21 cellular contexts compared by ENCODE assay signal in genomic region chr7:144134116-144134515, GRCh38. TPM values are rescaled to one million over a fixed set of nuclear protein-coding genes. Genes with fewer than 3 reads are reported as not detected.
DNase-seq lines count a peak whose midpoint lies in the region; ATAC-seq, FAIRE-seq and TF ChIP-seq lines count a peak whose summit lies in the region.
"Had no signal": no experiment of that assay in that cellular context is flagged by ENCODE, and none has a peak within 500 bp of the region (broad histone marks: within the 10 kb centered on the region; RNA-seq: fewer than 3 reads in every experiment).

No MANE protein-coding gene starts in this region.

- H3K79me2 ChIP-seq in HepG2 (ENCODE audit: insufficient read depth, low read length) (no peaks in the 10 kb centered on the region), K562 (ENCODE audit: control insufficient read depth, insufficient read depth, low read length) (no peaks in the 10 kb centered on the region), mesendoderm (ENCODE audit: control insufficient read depth, insufficient read depth, low read length) (no peaks in the 10 kb centered on the region)

- POLR2A ChIA-PET in HepG2 (lab: Yijun Ruan, JAX): no interaction called here
- POLR2A ChIA-PET in K562 (lab: Yijun Ruan, JAX): no interaction called here

- H3K4me2 ChIP-seq in HepG2 (ENCODE audit: low read depth, low read length): no peak overlapping the region
- no peak overlapping the region for H3K4me2 ChIP-seq in K562 (ENCODE audit: insufficient read depth, low read length)
- no peak overlapping the region for H3K4me2 ChIP-seq in mesendoderm (ENCODE audit: low read length)

- 43% methylated on average over 1 of the region's 1 CpG for WGBS in HepG2 (ENCODE audit: low lambda C conversion rate)
- 89% methylated on average over 1 of the region's 1 CpG for WGBS in right lobe of liver (ENCODE audit: insufficient coverage, low coverage, low lambda C conversion rate, missing lambda C conversion rate)
- 0% methylated on average over 1 of the region's 1 CpG for WGBS in K562 (ENCODE audit: insufficient coverage, low coverage, missing lambda C conversion rate)
- WGBS in mesendoderm (ENCODE audit: extremely low coverage, insufficient coverage, low lambda C conversion rate): no CpG with 5 or more reads among the region's 1 CpG

- no peak overlapping the region for H3K56ac ChIP-seq in mesendoderm (ENCODE audit: low read length)

- no peak overlapping the region for H4K5ac ChIP-seq in mesendoderm (ENCODE audit: low read length)

- TF ChIP-seq POLR2A in HepG2 (IDR thresholded peaks at IDR 0.05; ENCODE audit: insufficient read depth in 1 of 2, low read depth in 2 of 2, low read length in 2 of 2): no peak
- TF ChIP-seq POLR2A in right lobe of liver (IDR thresholded peaks at IDR 0.05): no peak
- no peak for TF ChIP-seq POLR2A in K562 (conservative IDR thresholded peaks at IDR 0.05)

- H4K20me1 ChIP-seq in HepG2 (ENCODE audit: insufficient read depth, low read length) (no peaks in the 10 kb centered on the region), K562 (replicated peaks; ENCODE audit: control insufficient read depth, insufficient read depth, low read length) (no peaks in the 10 kb centered on the region)

- H3K27me3 ChIP-seq in HepG2 (ENCODE audit: control insufficient read depth in 1 of 2, insufficient read depth in 2 of 2, low read length in 2 of 2): no peaks in the 10 kb centered on the region
- H3K27me3 ChIP-seq in right lobe of liver: no peaks in the 10 kb centered on the region
- H3K27me3 ChIP-seq in K562 (ENCODE audit: control insufficient read depth in 2 of 2, insufficient read depth in 2 of 2, low read length in 2 of 2): no peaks in the 10 kb centered on the region
- H3K27me3 ChIP-seq in mesendoderm (ENCODE audit: insufficient read depth, low read length, poor library complexity): no peaks in the 10 kb centered on the region

- no peak overlapping the region for H2BK15ac ChIP-seq in mesendoderm (replicated peaks; ENCODE audit: low read depth)

- no peak overlapping the region for H2AK5ac ChIP-seq in mesendoderm (ENCODE audit: low read length)

- H3K9ac ChIP-seq in HepG2 (ENCODE audit: insufficient read depth, low read depth, low read length) (no peak overlapping the region), K562 (ENCODE audit: insufficient read depth in 1 of 2, low read depth in 2 of 2, low read length in 2 of 2) (no peak overlapping the region), mesendoderm (ENCODE audit: low read length) (no peak overlapping the region)
- H3K9ac ChIP-seq: GM23248 had no signal

- H3K4me1 ChIP-seq in HepG2 (ENCODE audit: insufficient read depth, low read length): no peaks in the 10 kb centered on the region
- H3K4me1 ChIP-seq in right lobe of liver: peaks cover 0 to 5% (median 0%) of the 10 kb centered on the region in 4 donors
- no peaks in the 10 kb centered on the region for H3K4me1 ChIP-seq in K562 (replicated peaks in 1 of 2; ENCODE audit: control insufficient read depth in 2 of 2, insufficient read depth in 2 of 2, low read length in 2 of 2)
- no peaks in the 10 kb centered on the region for H3K4me1 ChIP-seq in mesendoderm (ENCODE audit: control insufficient read depth, low read depth, low read length)

- H3K4me3 ChIP-seq in HepG2 (replicated peaks in 1 of 3; ENCODE audit: insufficient read depth in 1 of 3, low read depth in 2 of 3, low read length in 3 of 3) (no peak overlapping the region), right lobe of liver (no peak overlapping the region), K562 (no peak overlapping the region), mesendoderm (ENCODE audit: low read length) (no peak overlapping the region)
- H3K4me3 ChIP-seq: GM23248 had no signal

- no peak overlapping the region for H3K18ac ChIP-seq in mesendoderm (ENCODE audit: low read length)

- TF ChIP-seq CTCF in HepG2 (CRISPR knock-in tag; IDR thresholded peaks at IDR 0.05) (no peak), right lobe of liver (IDR thresholded peaks at IDR 0.05) (no peak), K562 (IDR thresholded peaks at IDR 0.05 in 2 of 3, conservative IDR thresholded peaks at IDR 0.05 in 1 of 3; ENCODE audit: insufficient read depth in 2 of 3, low read depth in 1 of 3, low read length in 3 of 3) (no peak)

- no peak overlapping the region for H3K4ac ChIP-seq in mesendoderm (ENCODE audit: low read depth, low read length)

- H3K36me3 ChIP-seq in HepG2 (replicated peaks in 1 of 2; ENCODE audit: control insufficient read depth in 1 of 2, insufficient read depth in 2 of 2, low read length in 2 of 2) (no peaks in the 10 kb centered on the region), right lobe of liver (no peaks in the 10 kb centered on the region), K562 (ENCODE audit: control insufficient read depth, insufficient read depth, low read length) (no peaks in the 10 kb centered on the region), mesendoderm (ENCODE audit: control insufficient read depth, insufficient read depth, low read length) (no peaks in the 10 kb centered on the region)

- H3K9me1 ChIP-seq in K562 (ENCODE audit: control insufficient read depth, insufficient read depth, low read length): no peaks in the 10 kb centered on the region

- H4K8ac ChIP-seq in mesendoderm (ENCODE audit: low read depth, low read length): no peak overlapping the region

- no peaks in the 10 kb centered on the region for H3K79me1 ChIP-seq in mesendoderm (ENCODE audit: low read length)

- DNase-seq in HepG2 (ENCODE audit: low spot score): no peak
- no peak for DNase-seq in right lobe of liver
- DNase-seq in K562 (ENCODE audit: extremely low read depth in 1 of 4, low spot score in 3 of 4): no peak
- DNase-seq in mesendoderm: peak; percentile 51
- no peak for DNase-seq in G401 (ENCODE audit: low spot score)
- DNase-seq: C1 segment of cervical spinal cord; Calu3; CD4-positive, alpha-beta memory T cell; COR-L47; DMS79 treated with DMSO at 0.1 percent for 48 hours; GM23248; HCEC 1CT had no signal

- no peak for FAIRE-seq in HepG2 (lab: Jason Lieb, UNC)
- FAIRE-seq in K562 (lab: Jason Lieb, UNC): no peak
- FAIRE-seq: G401.6, GM12892, GM19239, H54 had no signal

- intact Hi-C loops in HepG2 (cut with micrococcal nuclease; ENCODE audit: unreplicated experiment) (no loop called here), right lobe of liver (cut with DNase I) (no loop called here), K562 (cut with micrococcal nuclease) (loop anchor here (5.0 kb wide), 1 partner anchor 397 kb away; no protein-coding TSS in a partner anchor)

- TF ChIP-seq EP300 in HepG2 (IDR thresholded peaks at IDR 0.05; ENCODE audit: low read depth in 2 of 2, low read length in 2 of 2): no peak
- TF ChIP-seq EP300 in HepG2 (CRISPR knock-in tag; IDR thresholded peaks at IDR 0.05; ENCODE audit: borderline replicate concordance): no peak
- no peak for TF ChIP-seq EP300 in K562 (IDR thresholded peaks at IDR 0.05; ENCODE audit: low read length)

- in situ Hi-C loops in HepG2 (cut with HindIII; ENCODE audit: extremely low pct_ligation_motif_present, low pct_unique_long_range_greater_than_20kb) (no loop called here), K562 (cut with MboI) (no loop called here), G401 (cut with HindIII; ENCODE audit: low sequenced_read_pairs) (no loop called here)

- H3K27ac ChIP-seq in HepG2 (ENCODE audit: extremely low read length, insufficient read depth, low read length): no peak overlapping the region
- no peak overlapping the region for H3K27ac ChIP-seq in right lobe of liver
- H3K27ac ChIP-seq in K562 (ENCODE audit: extremely low read depth, low read depth, low read length): no peak overlapping the region
- H3K27ac ChIP-seq in mesendoderm (ENCODE audit: low read depth, low read length): no peak overlapping the region
- H3K27ac ChIP-seq: GM23248 had no signal

- no peaks in the 10 kb centered on the region for H3K9me3 ChIP-seq in HepG2 (ENCODE audit: low read length)
- H3K9me3 ChIP-seq in right lobe of liver: no peaks in the 10 kb centered on the region
- no peaks in the 10 kb centered on the region for H3K9me3 ChIP-seq in K562 (replicated peaks; ENCODE audit: control insufficient read depth, insufficient read depth, low read depth, low read length)

- CTCF ChIA-PET in HepG2 (lab: Yijun Ruan, JAX; ENCODE audit: low intra/inter-chr PET ratio, low total read pairs) (no interaction called here), K562 (lab: Yijun Ruan, JAX; ENCODE audit: low intra/inter-chr PET ratio) (no interaction called here)

- H2BK5ac ChIP-seq in mesendoderm (ENCODE audit: low read length): no peak overlapping the region

- BruUV-seq in HepG2 (replicated peaks; lab: Mats Ljungman, UMichigan) (no TSS peak), K562 (replicated peaks; lab: Mats Ljungman, UMichigan) (no TSS peak)

- H2AFZ ChIP-seq in HepG2 (ENCODE audit: low read length): no peak overlapping the region
- no peak overlapping the region for H2AFZ ChIP-seq in K562 (ENCODE audit: low read depth, low read length)
- H2AFZ ChIP-seq: GM23248 had no signal

- ATAC-seq in HepG2 (no peak), right lobe of liver (no peak), K562 (no peak), GM18873 (IDR thresholded peaks at IDR 0.05; ENCODE audit: low FRiP score, unreplicated experiment) (no peak)

- no peak overlapping the region for H3K23ac ChIP-seq in mesendoderm (ENCODE audit: low read length)

- no peak overlapping the region for H2BK120ac ChIP-seq in mesendoderm (ENCODE audit: low read depth, low read length)

- TF ChIP-seq RAD21 in HepG2 (CRISPR knock-in tag; IDR thresholded peaks at IDR 0.05): no peak
- no peak for TF ChIP-seq RAD21 in K562 (CRISPR knock-in tag; conservative IDR thresholded peaks at IDR 0.05 in 1 of 2, IDR thresholded peaks at IDR 0.05 in 1 of 2)

RNA-seq across cellular contexts. Expression of gene OR2A14, which starts 11.1 kb away (rescaled TPM):
- total RNA-seq in HepG2 (2016; rRNA removed; fragmentation: Illumina TruSeq; extraction: Trizol) (not detected in 2 replicates), right lobe of liver (not detected), K562 (2014; rRNA removed) (not detected in 2 replicates), K562 (2014; rRNA removed; fragmentation: Illumina TruSeq; extraction: Trizol) (not detected in 2 replicates), K562 (2015; rRNA removed; fragmentation: Illumina TruSeq; extraction: Trizol) (not detected in 2 replicates), K562 (2021) (not detected in 2 replicates)
- not detected in 2 replicates for total RNA-seq in HepG2 (2016; cell fraction: cytosol; rRNA removed; fragmentation: Illumina TruSeq; extraction: Trizol; ENCODE audit: low read depth)
- total RNA-seq in HepG2 (2016; cell fraction: insoluble cytoplasmic fraction; rRNA removed; fragmentation: Illumina TruSeq; extraction: Trizol): not detected in 2 replicates
- total RNA-seq in HepG2 (2016; cell fraction: membrane; rRNA removed; fragmentation: Illumina TruSeq; extraction: Trizol): not detected in 2 replicates
- not detected in 2 replicates for total RNA-seq in HepG2 (2016; cell fraction: nucleus; rRNA removed; fragmentation: Illumina TruSeq; extraction: Trizol)
- polyA plus RNA-seq in HepG2 (2011; rRNA removed) (not detected in 2 replicates), K562 (2011; rRNA removed) (not detected in 2 replicates), K562 (2014; fragmentation: Illumina TruSeq; extraction: Trizol) (not detected in 2 replicates), K562 (2014; fragmentation: Nextera tagmentation; extraction: Ambion mirVana) (not detected), K562 (2014; rRNA removed) (not detected in 2 replicates)
- not detected in 2 replicates for polyA plus RNA-seq in HepG2 (2011; cell fraction: cytosol; rRNA removed)
- polyA plus RNA-seq in HepG2 (2011; cell fraction: nucleus; rRNA removed): not detected in 2 replicates
- not detected in 2 replicates for polyA plus RNA-seq in HepG2 (2012)
- not detected in 2 replicates for polyA plus RNA-seq in HepG2 (2016; cell fraction: cytosol; fragmentation: Illumina TruSeq; extraction: Trizol; ENCODE audit: low read depth)
- polyA plus RNA-seq in HepG2 (2016; cell fraction: insoluble cytoplasmic fraction; fragmentation: Illumina TruSeq; extraction: Trizol; ENCODE audit: low read depth): not detected in 2 replicates
- polyA plus RNA-seq in HepG2 (2016; cell fraction: membrane; fragmentation: Illumina TruSeq; extraction: Trizol; ENCODE audit: low read depth): not detected in 2 replicates
- polyA plus RNA-seq in HepG2 (2016; cell fraction: nucleus; fragmentation: Illumina TruSeq; extraction: Trizol; ENCODE audit: insufficient read depth, low read depth): not detected in 2 replicates
- 0.14 TPM in 1 of 2 replicates, not detected in the other for polyA minus RNA-seq in HepG2 (2011; rRNA and poly(A)+ RNA removed; ENCODE audit: low replicate concordance)
- polyA minus RNA-seq in HepG2 (2011; cell fraction: cytosol; rRNA and poly(A)+ RNA removed): not detected in 2 replicates
- polyA minus RNA-seq in HepG2 (2011; cell fraction: nucleus; rRNA and poly(A)+ RNA removed): not detected in 2 replicates
- not detected in 2 replicates for total RNA-seq in K562 (2011; cell fraction: chromatin; rRNA removed; ENCODE audit: low replicate concordance)
- total RNA-seq in K562 (2011; cell fraction: nucleolus; rRNA removed): not detected in 2 replicates
- total RNA-seq in K562 (2011; cell fraction: nucleoplasm; rRNA removed): not detected in 2 replicates
- not detected in 2 replicates for polyA plus RNA-seq in K562 (2011; cell fraction: cytosol; rRNA removed)
- polyA plus RNA-seq in K562 (2011; cell fraction: nucleus; rRNA removed): not detected in 2 replicates
- polyA plus RNA-seq in K562 (2012): not detected in 2 replicates
- polyA minus RNA-seq in K562 (2011; rRNA and poly(A)+ RNA removed): not detected in 2 replicates
- polyA minus RNA-seq in K562 (2011; cell fraction: cytosol; rRNA and poly(A)+ RNA removed): not detected in 2 replicates
- not detected in 2 replicates for polyA minus RNA-seq in K562 (2011; cell fraction: nucleus; rRNA and poly(A)+ RNA removed)
- polyA plus RNA-seq in mesendoderm (2013, experiment 1 of 2): not detected
- not detected for polyA plus RNA-seq in mesendoderm (2013, experiment 2 of 2)
- total RNA-seq in G401 (2014; rRNA removed; shearing (Covaris generic)): not detected in 2 replicates
- total RNA-seq: A172; A673; Calu3; CD4-positive, alpha-beta memory T cell; Daoy; GM23248 had no signal
- polyA plus RNA-seq: BJ; CD4-positive, alpha-beta memory T cell; GM23248 had no signal

RNA-seq across cellular contexts. Expression of gene OR2A2, which starts 24.7 kb away (rescaled TPM):
- not detected in 2 replicates for total RNA-seq in HepG2 (2016; rRNA removed; fragmentation: Illumina TruSeq; extraction: Trizol)
- total RNA-seq in HepG2 (2016; cell fraction: cytosol; rRNA removed; fragmentation: Illumina TruSeq; extraction: Trizol; ENCODE audit: low read depth): not detected in 2 replicates
- not detected in 2 replicates for total RNA-seq in HepG2 (2016; cell fraction: insoluble cytoplasmic fraction; rRNA removed; fragmentation: Illumina TruSeq; extraction: Trizol)
- total RNA-seq in HepG2 (2016; cell fraction: membrane; rRNA removed; fragmentation: Illumina TruSeq; extraction: Trizol): not detected in 2 replicates
- not detected in 2 replicates for total RNA-seq in HepG2 (2016; cell fraction: nucleus; rRNA removed; fragmentation: Illumina TruSeq; extraction: Trizol)
- polyA plus RNA-seq in HepG2 (2011; rRNA removed): not detected in 2 replicates
- polyA plus RNA-seq in HepG2 (2011; cell fraction: cytosol; rRNA removed): not detected in 2 replicates
- 0.23 and 0.32 TPM in 2 replicates for polyA plus RNA-seq in HepG2 (2011; cell fraction: nucleus; rRNA removed)
- polyA plus RNA-seq in HepG2 (2012): not detected in 2 replicates
- not detected in 2 replicates for polyA plus RNA-seq in HepG2 (2016; cell fraction: cytosol; fragmentation: Illumina TruSeq; extraction: Trizol; ENCODE audit: low read depth)
- not detected in 2 replicates for polyA plus RNA-seq in HepG2 (2016; cell fraction: insoluble cytoplasmic fraction; fragmentation: Illumina TruSeq; extraction: Trizol; ENCODE audit: low read depth)
- not detected in 2 replicates for polyA plus RNA-seq in HepG2 (2016; cell fraction: membrane; fragmentation: Illumina TruSeq; extraction: Trizol; ENCODE audit: low read depth)
- polyA plus RNA-seq in HepG2 (2016; cell fraction: nucleus; fragmentation: Illumina TruSeq; extraction: Trizol; ENCODE audit: insufficient read depth, low read depth): not detected in 2 replicates
- not detected in 2 replicates for polyA minus RNA-seq in HepG2 (2011; rRNA and poly(A)+ RNA removed; ENCODE audit: low replicate concordance)
- polyA minus RNA-seq in HepG2 (2011; cell fraction: cytosol; rRNA and poly(A)+ RNA removed): not detected in 2 replicates
- polyA minus RNA-seq in HepG2 (2011; cell fraction: nucleus; rRNA and poly(A)+ RNA removed): not detected in 2 replicates
- total RNA-seq in right lobe of liver: not detected
- not detected in 2 replicates for total RNA-seq in K562 (2011; cell fraction: chromatin; rRNA removed; ENCODE audit: low replicate concordance)
- total RNA-seq in K562 (2011; cell fraction: nucleolus; rRNA removed): not detected in 2 replicates
- total RNA-seq in K562 (2011; cell fraction: nucleoplasm; rRNA removed): not detected in 2 replicates
- total RNA-seq in K562 (2014; rRNA removed): not detected in 2 replicates
- not detected in 2 replicates for total RNA-seq in K562 (2014; rRNA removed; fragmentation: Illumina TruSeq; extraction: Trizol)
- total RNA-seq in K562 (2015; rRNA removed; fragmentation: Illumina TruSeq; extraction: Trizol): not detected in 2 replicates
- total RNA-seq in K562 (2021): not detected in 2 replicates
- polyA plus RNA-seq in K562 (2011; rRNA removed): not detected in 2 replicates
- polyA plus RNA-seq in K562 (2011; cell fraction: cytosol; rRNA removed): not detected in 2 replicates
- polyA plus RNA-seq in K562 (2011; cell fraction: nucleus; rRNA removed): not detected in 2 replicates
- not detected in 2 replicates for polyA plus RNA-seq in K562 (2012)
- polyA plus RNA-seq in K562 (2014; fragmentation: Illumina TruSeq; extraction: Trizol): not detected in 2 replicates
- not detected for polyA plus RNA-seq in K562 (2014; fragmentation: Nextera tagmentation; extraction: Ambion mirVana)
- polyA plus RNA-seq in K562 (2014; rRNA removed): not detected in 2 replicates
- polyA minus RNA-seq in K562 (2011; rRNA and poly(A)+ RNA removed): not detected in 2 replicates
- not detected in 2 replicates for polyA minus RNA-seq in K562 (2011; cell fraction: cytosol; rRNA and poly(A)+ RNA removed)
- not detected in 2 replicates for polyA minus RNA-seq in K562 (2011; cell fraction: nucleus; rRNA and poly(A)+ RNA removed)
- not detected for polyA plus RNA-seq in mesendoderm (2013, experiment 1 of 2)
- not detected for polyA plus RNA-seq in mesendoderm (2013, experiment 2 of 2)
- total RNA-seq in G401 (2014; rRNA removed; shearing (Covaris generic)): not detected in 2 replicates
- total RNA-seq: A172; A673; Calu3; CD4-positive, alpha-beta memory T cell; Daoy; GM23248 had no signal
- polyA plus RNA-seq: BJ; CD4-positive, alpha-beta memory T cell; GM23248 had no signal

RNA-seq across cellular contexts. Expression of gene OR2A12, which starts 48.0 kb away (rescaled TPM):
- total RNA-seq in HepG2 (2016; rRNA removed; fragmentation: Illumina TruSeq; extraction: Trizol) (not detected in 2 replicates), right lobe of liver (not detected), K562 (2014; rRNA removed) (not detected in 2 replicates), K562 (2014; rRNA removed; fragmentation: Illumina TruSeq; extraction: Trizol) (not detected in 2 replicates), K562 (2015; rRNA removed; fragmentation: Illumina TruSeq; extraction: Trizol) (not detected in 2 replicates), K562 (2021) (not detected in 2 replicates)
- total RNA-seq in HepG2 (2016; cell fraction: cytosol; rRNA removed; fragmentation: Illumina TruSeq; extraction: Trizol; ENCODE audit: low read depth): not detected in 2 replicates
- not detected in 2 replicates for total RNA-seq in HepG2 (2016; cell fraction: insoluble cytoplasmic fraction; rRNA removed; fragmentation: Illumina TruSeq; extraction: Trizol)
- not detected in 2 replicates for total RNA-seq in HepG2 (2016; cell fraction: membrane; rRNA removed; fragmentation: Illumina TruSeq; extraction: Trizol)
- total RNA-seq in HepG2 (2016; cell fraction: nucleus; rRNA removed; fragmentation: Illumina TruSeq; extraction: Trizol): not detected in 2 replicates
- polyA plus RNA-seq in HepG2 (2011; rRNA removed) (0.18 TPM in 1 of 2 replicates, not detected in the other), K562 (2011; rRNA removed) (not detected in 2 replicates), K562 (2014; fragmentation: Illumina TruSeq; extraction: Trizol) (not detected in 2 replicates), K562 (2014; fragmentation: Nextera tagmentation; extraction: Ambion mirVana) (not detected), K562 (2014; rRNA removed) (not detected in 2 replicates)
- 0.04 TPM in 1 of 2 replicates, not detected in the other for polyA plus RNA-seq in HepG2 (2011; cell fraction: cytosol; rRNA removed)
- polyA plus RNA-seq in HepG2 (2011; cell fraction: nucleus; rRNA removed): not detected in 2 replicates
- polyA plus RNA-seq in HepG2 (2012): not detected in 2 replicates
- polyA plus RNA-seq in HepG2 (2016; cell fraction: cytosol; fragmentation: Illumina TruSeq; extraction: Trizol; ENCODE audit: low read depth): not detected in 2 replicates
- polyA plus RNA-seq in HepG2 (2016; cell fraction: insoluble cytoplasmic fraction; fragmentation: Illumina TruSeq; extraction: Trizol; ENCODE audit: low read depth): not detected in 2 replicates
- polyA plus RNA-seq in HepG2 (2016; cell fraction: membrane; fragmentation: Illumina TruSeq; extraction: Trizol; ENCODE audit: low read depth): not detected in 2 replicates
- not detected in 2 replicates for polyA plus RNA-seq in HepG2 (2016; cell fraction: nucleus; fragmentation: Illumina TruSeq; extraction: Trizol; ENCODE audit: insufficient read depth, low read depth)
- polyA minus RNA-seq in HepG2 (2011; rRNA and poly(A)+ RNA removed; ENCODE audit: low replicate concordance): not detected in 2 replicates
- not detected in 2 replicates for polyA minus RNA-seq in HepG2 (2011; cell fraction: cytosol; rRNA and poly(A)+ RNA removed)
- not detected in 2 replicates for polyA minus RNA-seq in HepG2 (2011; cell fraction: nucleus; rRNA and poly(A)+ RNA removed)
- not detected in 2 replicates for total RNA-seq in K562 (2011; cell fraction: chromatin; rRNA removed; ENCODE audit: low replicate concordance)
- not detected in 2 replicates for total RNA-seq in K562 (2011; cell fraction: nucleolus; rRNA removed)
- not detected in 2 replicates for total RNA-seq in K562 (2011; cell fraction: nucleoplasm; rRNA removed)
- polyA plus RNA-seq in K562 (2011; cell fraction: cytosol; rRNA removed): not detected in 2 replicates
- polyA plus RNA-seq in K562 (2011; cell fraction: nucleus; rRNA removed): not detected in 2 replicates
- 0.01 TPM in 1 of 2 replicates, not detected in the other for polyA plus RNA-seq in K562 (2012)
- polyA minus RNA-seq in K562 (2011; rRNA and poly(A)+ RNA removed): not detected in 2 replicates
- polyA minus RNA-seq in K562 (2011; cell fraction: cytosol; rRNA and poly(A)+ RNA removed): not detected in 2 replicates
- not detected in 2 replicates for polyA minus RNA-seq in K562 (2011; cell fraction: nucleus; rRNA and poly(A)+ RNA removed)
- not detected for polyA plus RNA-seq in mesendoderm (2013, experiment 1 of 2)
- not detected for polyA plus RNA-seq in mesendoderm (2013, experiment 2 of 2)
- total RNA-seq in G401 (2014; rRNA removed; shearing (Covaris generic)): not detected in 2 replicates
- total RNA-seq: A172; A673; Calu3; CD4-positive, alpha-beta memory T cell; Daoy; GM23248 had no signal
- polyA plus RNA-seq: BJ; CD4-positive, alpha-beta memory T cell; GM23248 had no signal

RNA-seq across cellular contexts. Expression of gene CTAGE4, which starts 49.1 kb away (rescaled TPM):
- total RNA-seq in HepG2 (2016; rRNA removed; fragmentation: Illumina TruSeq; extraction: Trizol) (not detected in 2 replicates), right lobe of liver (1 to 10 TPM; 2.1 to 4.5 (median 3.5) TPM), K562 (2014; rRNA removed) (not detected in 2 replicates), K562 (2014; rRNA removed; fragmentation: Illumina TruSeq; extraction: Trizol) (not detected in 2 replicates), K562 (2015; rRNA removed; fragmentation: Illumina TruSeq; extraction: Trizol) (0.04 TPM in 1 of 2 replicates, not detected in the other), K562 (2021) (0.07 TPM in 1 of 2 replicates, not detected in the other)
- total RNA-seq in HepG2 (2016; cell fraction: cytosol; rRNA removed; fragmentation: Illumina TruSeq; extraction: Trizol; ENCODE audit: low read depth): not detected in 2 replicates
- not detected in 2 replicates for total RNA-seq in HepG2 (2016; cell fraction: insoluble cytoplasmic fraction; rRNA removed; fragmentation: Illumina TruSeq; extraction: Trizol)
- total RNA-seq in HepG2 (2016; cell fraction: membrane; rRNA removed; fragmentation: Illumina TruSeq; extraction: Trizol): not detected in 2 replicates
- total RNA-seq in HepG2 (2016; cell fraction: nucleus; rRNA removed; fragmentation: Illumina TruSeq; extraction: Trizol): not detected in 2 replicates
- polyA plus RNA-seq in HepG2 (2011; rRNA removed) (not detected in 2 replicates), K562 (2011; rRNA removed) (0.08 and 0.17 TPM in 2 replicates), K562 (2014; fragmentation: Illumina TruSeq; extraction: Trizol) (not detected in 2 replicates), K562 (2014; fragmentation: Nextera tagmentation; extraction: Ambion mirVana) (not detected), K562 (2014; rRNA removed) (0.07 TPM in 1 of 2 replicates, not detected in the other)
- polyA plus RNA-seq in HepG2 (2011; cell fraction: cytosol; rRNA removed): not detected in 2 replicates
- not detected in 2 replicates for polyA plus RNA-seq in HepG2 (2011; cell fraction: nucleus; rRNA removed)
- polyA plus RNA-seq in HepG2 (2012): not detected in 2 replicates
- not detected in 2 replicates for polyA plus RNA-seq in HepG2 (2016; cell fraction: cytosol; fragmentation: Illumina TruSeq; extraction: Trizol; ENCODE audit: low read depth)
- not detected in 2 replicates for polyA plus RNA-seq in HepG2 (2016; cell fraction: insoluble cytoplasmic fraction; fragmentation: Illumina TruSeq; extraction: Trizol; ENCODE audit: low read depth)
- polyA plus RNA-seq in HepG2 (2016; cell fraction: membrane; fragmentation: Illumina TruSeq; extraction: Trizol; ENCODE audit: low read depth): not detected in 2 replicates
- polyA plus RNA-seq in HepG2 (2016; cell fraction: nucleus; fragmentation: Illumina TruSeq; extraction: Trizol; ENCODE audit: insufficient read depth, low read depth): not detected in 2 replicates
- polyA minus RNA-seq in HepG2 (2011; rRNA and poly(A)+ RNA removed; ENCODE audit: low replicate concordance): 0.12 and 2.7 TPM in 2 replicates
- polyA minus RNA-seq in HepG2 (2011; cell fraction: cytosol; rRNA and poly(A)+ RNA removed): not detected in 2 replicates
- polyA minus RNA-seq in HepG2 (2011; cell fraction: nucleus; rRNA and poly(A)+ RNA removed): 0.25 and 0.52 TPM in 2 replicates
- 0.18 TPM in 1 of 2 replicates, not detected in the other for total RNA-seq in K562 (2011; cell fraction: chromatin; rRNA removed; ENCODE audit: low replicate concordance)
- not detected in 2 replicates for total RNA-seq in K562 (2011; cell fraction: nucleolus; rRNA removed)
- total RNA-seq in K562 (2011; cell fraction: nucleoplasm; rRNA removed): not detected in 2 replicates
- polyA plus RNA-seq in K562 (2011; cell fraction: cytosol; rRNA removed): not detected in 2 replicates
- polyA plus RNA-seq in K562 (2011; cell fraction: nucleus; rRNA removed): 0.07 and 0.11 TPM in 2 replicates
- polyA plus RNA-seq in K562 (2012): 0.06 TPM in 1 of 2 replicates, not detected in the other
- polyA minus RNA-seq in K562 (2011; rRNA and poly(A)+ RNA removed): not detected in 2 replicates
- polyA minus RNA-seq in K562 (2011; cell fraction: cytosol; rRNA and poly(A)+ RNA removed): not detected in 2 replicates
- 0.40 TPM in 1 of 2 replicates, not detected in the other for polyA minus RNA-seq in K562 (2011; cell fraction: nucleus; rRNA and poly(A)+ RNA removed)
- 6.7 TPM for polyA plus RNA-seq in mesendoderm (2013, experiment 1 of 2)
- polyA plus RNA-seq in mesendoderm (2013, experiment 2 of 2): 6.4 TPM
- not detected in 2 replicates for total RNA-seq in G401 (2014; rRNA removed; shearing (Covaris generic))
- total RNA-seq: A172, A673, GM23248 had no signal

Comparison
In these comparisons a context has a peak if more than half of its experiments do, and no peak if none do; other contexts are left out.
1. Of the 241 proteins assayed by ChIP-seq in both HepG2 and K562: peak only in HepG2: none; only in K562: none; in both: RFX1; in neither: 240.